Comparison of ENCODE assay signal across 8 cellular contexts in the genomic region with DNA sequence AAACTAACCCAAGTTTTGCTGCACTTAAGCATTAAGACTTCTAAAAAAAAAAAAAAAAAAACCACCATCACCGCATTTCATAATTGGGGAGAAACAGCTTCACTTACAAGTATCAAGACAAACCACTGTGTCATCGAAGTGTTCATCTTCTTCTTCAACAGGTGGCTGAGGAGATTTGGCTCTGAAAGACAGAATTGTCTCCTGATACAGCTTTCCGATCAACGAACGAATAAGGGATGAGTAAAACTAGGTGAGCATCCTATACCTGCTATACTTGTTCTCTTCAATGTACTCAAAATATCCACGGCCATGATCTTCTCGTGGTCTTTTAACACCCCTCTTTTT. TPM values are rescaled to one million over a fixed set of nuclear protein-coding genes. Genes with fewer than 3 reads are reported as not detected.
DNase-seq lines count a peak whose midpoint lies in the region; ATAC-seq, FAIRE-seq and TF ChIP-seq lines count a peak whose summit lies in the region.

No MANE protein-coding gene starts in this region.

- H3K27me3 ChIP-seq in right cardiac atrium (ENCODE audit: control insufficient read depth, insufficient read depth) (no peaks in the 10 kb centered on the region), spleen (replicated peaks in 1 of 7) (no peaks in the 10 kb centered on the region)

- H3K4me1 ChIP-seq in right cardiac atrium (ENCODE audit: control insufficient read depth, insufficient read depth, low read length) = peaks cover 5% of the 10 kb centered on the region
- H3K4me1 ChIP-seq in spleen = peaks cover 47 to 69% (median 63%) of the 10 kb centered on the region in 6 donors

- ATAC-seq in right cardiac atrium = no peak

- FAIRE-seq in GM19239 (lab: Jason Lieb, UNC) = no peak

- under 1% methylated on average over 7 of the region's 7 CpGs for WGBS in right cardiac atrium
- 0 to 1% (median 0%) methylated on average over 7 of the region's 7 CpGs for WGBS in spleen, 5 donors

- peaks cover 0 to 47% (median 35%) of the 10 kb centered on the region in 6 donors for H3K36me3 ChIP-seq in spleen

- H3K27ac ChIP-seq in VCaP (peak overlapping the region; percentile 99), right cardiac atrium (ENCODE audit: low read length) (peak overlapping the region; percentile 80), spleen (peak overlapping the region; percentile 99 to 100 (median 100))

- H3K36me3 Mint-ChIP-seq in activated T-cell treated with anti-CD3 and anti-CD28 coated beads, Interleukin-2, amount 50 U/mL, for 24 hours (ENCODE audit: low read depth) = peaks cover 64% of the 10 kb centered on the region

- peak overlapping the region; percentile 92 for H3K4me3 Mint-ChIP-seq in activated T-cell treated with anti-CD3 and anti-CD28 coated beads, Interleukin-2, amount 50 U/mL, for 24 hours

- H3K27me3 Mint-ChIP-seq in activated T-cell treated with anti-CD3 and anti-CD28 coated beads, Interleukin-2, amount 50 U/mL, for 24 hours = no peaks in the 10 kb centered on the region

- peaks cover 56% of the 10 kb centered on the region for H3K4me1 Mint-ChIP-seq in activated T-cell treated with anti-CD3 and anti-CD28 coated beads, Interleukin-2, amount 50 U/mL, for 24 hours (ENCODE audit: low read depth)

- intact Hi-C loops in right cardiac atrium (cut with DNase I) = loop anchor here in 3 of 4 donors (2.0 to 10.0 kb wide), 6 partner anchors 28 to 182 kb away; partner anchors contain the start of gene COX20 (in 1 of the 3)
- intact Hi-C loops in spleen (cut with DNase I; ENCODE audit: low total_unique reads) = loop anchor here (2.0 kb wide), 1 partner anchor 108 kb away; no protein-coding TSS in a partner anchor

- no peak for DNase-seq in activated T-cell treated with anti-CD3 and anti-CD28 coated beads, Interleukin-2, amount 50 U/mL, for 24 hours
- no peak for DNase-seq in activated T-cell treated with anti-CD3 and anti-CD28 coated beads, Interleukin-2, amount 50 U/mL, for 1 hour
- DNase-seq in right cardiac atrium (no peak), spleen (no peak), globus pallidus (ENCODE audit: low spot score) (no peak), islet precursor cell (no peak), GM19239 (ENCODE audit: insufficient read length, low spot score) (no peak)

- TF ChIP-seq CTCF in VCaP (conservative IDR thresholded peaks at IDR 0.05) (no peak), spleen (IDR thresholded peaks at IDR 0.05 in 8 of 11, conservative IDR thresholded peaks at IDR 0.05 in 3 of 11) (no peak)

- H3K4me3 ChIP-seq in right cardiac atrium (ENCODE audit: low read length) (peak overlapping the region; percentile 90), spleen (peak overlapping the region; percentile 71 to 97 (median 90))

- H3K9me3 ChIP-seq in right cardiac atrium (ENCODE audit: control insufficient read depth, low read length) = no peaks in the 10 kb centered on the region
- H3K9me3 ChIP-seq in spleen = no peaks in the 10 kb centered on the region

- no peak for TF ChIP-seq POLR2A in spleen (IDR thresholded peaks at IDR 0.05)

- no peaks in the 10 kb centered on the region for H3K9me3 Mint-ChIP-seq in activated T-cell treated with anti-CD3 and anti-CD28 coated beads, Interleukin-2, amount 50 U/mL, for 24 hours

- peak overlapping the region; percentile 99 for H3K27ac Mint-ChIP-seq in activated T-cell treated with anti-CD3 and anti-CD28 coated beads, Interleukin-2, amount 50 U/mL, for 24 hours

RNA-seq across cellular contexts. Expression of gene HNRNPU, which starts 2.0 kb away (rescaled TPM):
- total RNA-seq in right cardiac atrium = 100 to 1,000 TPM; 180 to 194 (median 184) TPM
- polyA plus RNA-seq in right cardiac atrium = 112 TPM
- 100 to 1,000 TPM; 279 to 457 (median 350) TPM for total RNA-seq in spleen
- polyA plus RNA-seq in spleen = 100 to 1,000 TPM; 121 to 156 (median 153) TPM

RNA-seq across cellular contexts. Expression of gene COX20, which starts 26.9 kb away (rescaled TPM):
- total RNA-seq in right cardiac atrium (10 to 100 TPM; 57.8 to 68.5 (median 63.0) TPM), spleen (10 to 100 TPM; 20.7 to 30.9 (median 23.2) TPM)
- polyA plus RNA-seq in right cardiac atrium (121 TPM), spleen (10 to 100 TPM; 38.4 to 45.4 (median 39.6) TPM)
